Comparison of ENCODE assay signal across 26 cellular contexts in the genomic region with DNA sequence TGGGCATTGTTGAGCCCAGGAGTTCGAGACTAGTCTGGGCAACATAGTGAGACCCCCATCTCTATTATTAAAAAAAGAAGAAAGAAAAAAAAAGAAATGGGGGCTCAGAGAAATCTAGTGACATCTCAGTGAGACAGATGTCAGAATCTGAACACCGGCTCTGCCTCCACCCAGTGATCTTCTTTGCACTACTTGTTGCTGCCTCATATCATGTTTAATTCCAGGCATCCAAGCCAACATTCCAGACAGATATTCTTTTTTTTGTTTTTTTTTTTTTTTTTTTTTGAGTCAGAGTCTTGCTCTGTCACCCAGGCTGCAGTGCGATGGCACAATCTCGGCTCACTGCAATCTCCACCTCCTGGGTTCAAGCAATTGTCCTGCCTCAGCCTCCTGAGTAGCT. TPM values are rescaled to one million over a fixed set of nuclear protein-coding genes. Genes with fewer than 3 reads are reported as not detected.
"Had no signal": no experiment of that assay in that cellular context is flagged by ENCODE, and none has a peak within 500 bp of the region (broad histone marks: within the 10 kb centered on the region; RNA-seq: fewer than 3 reads in every experiment).

No MANE protein-coding gene starts in this region.

- H3K4me3 ChIP-seq: left ventricle myocardium inferior, ovary, prostate gland, tibial nerve had no signal

- H3K27me3 Mint-ChIP-seq: activated CD4-positive, alpha-beta memory T cell treated with anti-CD3 and anti-CD28 coated beads, Interleukin-2, amount 10 ng/mL, durations not matched to agents 7 days and 5 days; activated naive CD8-positive, alpha-beta T cell treated with anti-CD3 and anti-CD28 coated beads, Interleukin-2, amount 50 U/mL, for 24 hours; dendritic cell treated with granulocyte-macrophage colony-stimulating factor and Interleukin-4, amounts not matched to agents 40 ng/mL and 50 ng/mL, for 4 days; natural killer cell treated with Interleukin-12 subunit alpha and Interleukin-12 subunit beta and Interleukin-15 and Interleukin-18, amount 100 ng/mL, for 72 hours; stimulated activated naive CD8-positive, alpha-beta T cell treated with anti-CD3 and anti-CD28 coated beads, Interleukin-15, amount 100 ng/mL, for 72 hours had no signal

- DNase-seq: activated CD4-positive, alpha-beta memory T cell treated with anti-CD3 and anti-CD28 coated beads, Interleukin-2, amount 10 ng/mL, durations not matched to agents 7 days and 5 days; activated CD4-positive, alpha-beta T cell treated with anti-CD3 and anti-CD28 coated beads for 48 hours; activated CD4-positive, CD25-positive, alpha-beta regulatory T cell; activated gamma-delta T cell; activated naive CD4-positive, alpha-beta T cell treated with anti-CD3 and anti-CD28 coated beads, Interleukin-2, amount 50 U/mL, for 16 hours; activated naive CD8-positive, alpha-beta T cell treated with anti-CD3 and anti-CD28 coated beads, Interleukin-2, amount 50 U/mL, for 24 hours; activated T-cell treated with anti-CD3 and anti-CD28 coated beads, Interleukin-2, amount 50 U/mL, for 72 hours; aorta; effector CD8-positive, alpha-beta T cell; erythroblast; glutamatergic neuron; hypothalamus; left ventricle myocardium inferior; ovary; stimulated activated CD4-positive, alpha-beta T cell treated with anti-CD3 and anti-CD28 coated beads, Interleukin-12 subunit alpha, Interleukin-12 subunit beta, amount 100 ng/mL, for 4 hours; stimulated activated naive CD8-positive, alpha-beta T cell treated with anti-CD3 and anti-CD28 coated beads, Interleukin-15, amount 100 ng/mL, for 72 hours had no signal

- H3K27ac Mint-ChIP-seq: activated naive CD8-positive, alpha-beta T cell treated with anti-CD3 and anti-CD28 coated beads, Interleukin-2, amount 50 U/mL, for 24 hours; brain; dendritic cell treated with granulocyte-macrophage colony-stimulating factor and Interleukin-4, amounts not matched to agents 40 ng/mL and 50 ng/mL, for 4 days; stimulated activated naive CD8-positive, alpha-beta T cell treated with anti-CD3 and anti-CD28 coated beads, Interleukin-15, amount 100 ng/mL, for 72 hours had no signal

- H3K9me3 Mint-ChIP-seq: activated CD4-positive, alpha-beta memory T cell treated with anti-CD3 and anti-CD28 coated beads, Interleukin-2, amount 10 ng/mL, durations not matched to agents 7 days and 5 days; activated naive CD8-positive, alpha-beta T cell treated with anti-CD3 and anti-CD28 coated beads, Interleukin-2, amount 50 U/mL, for 24 hours; activated T-cell treated with anti-CD3 and anti-CD28 coated beads, Interleukin-2, amount 50 U/mL, for 72 hours; dendritic cell treated with granulocyte-macrophage colony-stimulating factor and Interleukin-4, amounts not matched to agents 40 ng/mL and 50 ng/mL, for 4 days; natural killer cell treated with Interleukin-12 subunit alpha and Interleukin-12 subunit beta and Interleukin-15 and Interleukin-18, amount 100 ng/mL, for 72 hours; stimulated activated naive CD8-positive, alpha-beta T cell treated with anti-CD3 and anti-CD28 coated beads, Interleukin-15, amount 100 ng/mL, for 72 hours; T-helper 1 cell treated with Interleukin-12 subunit alpha and Interleukin-12 subunit beta and Interleukin-4 antibody, amounts not matched to agents 30 μg/mL and 1 μg/mL, for 36 hours had no signal

- ATAC-seq: activated naive CD8-positive, alpha-beta T cell treated with anti-CD3 and anti-CD28 coated beads, Interleukin-2, amount 50 U/mL, for 24 hours; activated T-cell treated with anti-CD3 and anti-CD28 coated beads, Interleukin-2, amount 50 U/mL, for 72 hours; natural killer cell treated with Interleukin-12 subunit alpha and Interleukin-12 subunit beta and Interleukin-15 and Interleukin-18, amount 100 ng/mL, for 72 hours; stimulated activated naive CD8-positive, alpha-beta T cell treated with anti-CD3 and anti-CD28 coated beads, Interleukin-15, amount 100 ng/mL, for 72 hours had no signal

- H3K36me3 Mint-ChIP-seq: brain had no signal

- H3K4me3 Mint-ChIP-seq: activated CD4-positive, alpha-beta memory T cell treated with anti-CD3 and anti-CD28 coated beads, Interleukin-2, amount 10 ng/mL, durations not matched to agents 7 days and 5 days; activated naive CD8-positive, alpha-beta T cell treated with anti-CD3 and anti-CD28 coated beads, Interleukin-2, amount 50 U/mL, for 24 hours; activated T-cell treated with anti-CD3 and anti-CD28 coated beads, Interleukin-2, amount 50 U/mL, for 72 hours; dendritic cell treated with granulocyte-macrophage colony-stimulating factor and Interleukin-4, amounts not matched to agents 40 ng/mL and 50 ng/mL, for 4 days; natural killer cell treated with Interleukin-12 subunit alpha and Interleukin-12 subunit beta and Interleukin-15 and Interleukin-18, amount 100 ng/mL, for 72 hours; stimulated activated naive CD8-positive, alpha-beta T cell treated with anti-CD3 and anti-CD28 coated beads, Interleukin-15, amount 100 ng/mL, for 72 hours; T-helper 1 cell treated with Interleukin-12 subunit alpha and Interleukin-12 subunit beta and Interleukin-4 antibody, amounts not matched to agents 30 μg/mL and 1 μg/mL, for 36 hours had no signal

RNA-seq across cellular contexts. Expression of a gene that starts 10.8 kb away (rescaled TPM):
- total RNA-seq: chondrocyte, frontal cortex, lung microvascular endothelial cell had no signal

RNA-seq across cellular contexts. Expression of a gene that starts 26.8 kb away (rescaled TPM):
- total RNA-seq: activated CD4-positive, alpha-beta memory T cell treated with anti-CD3 and anti-CD28 coated beads, Interleukin-2, amount 10 ng/mL, durations not matched to agents 7 days and 5 days; activated T-cell treated with anti-CD3 and anti-CD28 coated beads, Interleukin-2, amount 50 U/mL, for 72 hours; cardiac septum; chondrocyte; natural killer cell treated with Interleukin-12 subunit alpha and Interleukin-12 subunit beta and Interleukin-15 and Interleukin-18, amount 100 ng/mL, for 72 hours had no signal

RNA-seq across cellular contexts. Expression of a gene that starts 44.0 kb away (rescaled TPM):
- total RNA-seq: lung microvascular endothelial cell had no signal
